Comparison of ENCODE assay signal across 8 cellular contexts in the genomic region with DNA sequence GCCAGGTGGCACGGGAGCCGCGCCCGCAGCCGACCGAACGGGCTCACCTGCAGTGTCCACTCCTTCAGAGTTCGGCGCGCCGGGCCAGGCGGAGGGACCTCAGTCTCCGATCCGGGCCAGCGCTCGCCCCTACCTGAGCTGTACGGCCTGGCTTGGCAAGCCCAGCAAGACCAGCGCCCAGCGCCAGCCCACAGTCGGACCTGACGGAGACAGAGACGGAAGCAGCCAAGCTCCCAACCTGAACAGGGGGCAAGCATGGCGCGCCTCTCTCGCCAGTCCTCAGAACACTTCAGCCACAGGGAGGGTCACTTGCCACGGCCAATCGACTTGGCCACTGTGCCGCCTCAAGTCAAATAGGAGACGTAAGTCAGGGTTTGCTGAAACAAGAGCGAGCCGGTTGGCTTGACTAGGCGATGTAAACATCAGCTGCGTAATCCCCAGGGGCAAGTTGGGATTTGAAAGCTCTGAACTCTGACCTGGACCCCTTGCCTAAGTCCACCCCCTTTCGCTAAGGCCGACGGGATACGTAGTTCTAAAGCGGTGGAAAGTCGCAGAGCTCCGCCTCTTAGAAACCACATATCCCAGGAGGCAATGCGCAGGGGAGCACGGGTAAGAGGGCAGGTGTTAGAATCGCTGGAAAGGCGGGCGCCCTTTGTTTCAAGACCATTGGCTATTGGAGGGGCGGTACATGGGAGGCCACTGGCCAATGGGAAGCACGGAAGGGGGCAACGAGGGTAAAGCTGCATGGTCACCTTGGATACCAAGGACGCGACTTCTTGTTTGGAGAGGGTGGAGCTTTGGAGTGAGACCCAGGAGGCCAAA. TPM values are rescaled to one million over a fixed set of nuclear protein-coding genes. Genes with fewer than 3 reads are reported as not detected.
DNase-seq lines count a peak whose midpoint lies in the region; ATAC-seq, FAIRE-seq and TF ChIP-seq lines count a peak whose summit lies in the region.
"Not testable (repeated sequence)": the region's sequence is repeated elsewhere in the genome, so short reads cannot be mapped to it uniquely, and the experiment has no call there.

A gene with protein sequence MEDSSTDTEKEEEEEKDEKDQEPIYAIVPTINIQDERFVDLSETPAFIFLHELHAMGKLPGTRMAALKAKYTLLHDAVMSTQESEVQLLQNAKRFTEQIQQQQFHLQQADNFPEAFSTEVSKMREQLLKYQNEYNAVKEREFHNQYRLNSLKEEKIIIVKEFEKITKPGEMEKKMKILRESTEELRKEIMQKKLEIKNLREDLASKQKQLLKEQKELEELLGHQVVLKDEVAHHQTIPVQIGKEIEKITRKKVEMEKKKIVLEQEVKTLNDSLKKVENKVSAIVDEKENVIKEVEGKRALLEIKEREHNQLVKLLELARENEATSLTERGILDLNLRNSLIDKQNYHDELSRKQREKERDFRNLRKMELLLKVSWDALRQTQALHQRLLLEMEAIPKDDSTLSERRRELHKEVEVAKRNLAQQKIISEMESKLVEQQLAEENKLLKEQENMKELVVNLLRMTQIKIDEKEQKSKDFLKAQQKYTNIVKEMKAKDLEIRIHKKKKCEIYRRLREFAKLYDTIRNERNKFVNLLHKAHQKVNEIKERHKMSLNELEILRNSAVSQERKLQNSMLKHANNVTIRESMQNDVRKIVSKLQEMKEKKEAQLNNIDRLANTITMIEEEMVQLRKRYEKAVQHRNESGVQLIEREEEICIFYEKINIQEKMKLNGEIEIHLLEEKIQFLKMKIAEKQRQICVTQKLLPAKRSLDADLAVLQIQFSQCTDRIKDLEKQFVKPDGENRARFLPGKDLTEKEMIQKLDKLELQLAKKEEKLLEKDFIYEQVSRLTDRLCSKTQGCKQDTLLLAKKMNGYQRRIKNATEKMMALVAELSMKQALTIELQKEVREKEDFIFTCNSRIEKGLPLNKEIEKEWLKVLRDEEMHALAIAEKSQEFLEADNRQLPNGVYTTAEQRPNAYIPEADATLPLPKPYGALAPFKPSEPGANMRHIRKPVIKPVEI (plus strand): TSS at position 756 of the 822 bp plus-strand sequence. CDS start 45,054 bp downstream, outside the sequence.

- H3K4me1 Mint-ChIP-seq in CD14-positive monocyte: peaks cover 20% of the 10 kb centered on the region

- 0% methylated on average over 20 of the region's 50 CpGs for WGBS in HepG2 (ENCODE audit: low lambda C conversion rate)

- H3K4me2 ChIP-seq in HepG2 (ENCODE audit: low read depth, low read length): peak within 1 kb of the TSS; percentile 76

- TF ChIP-seq POLR2A in HepG2 (IDR thresholded peaks at IDR 0.05; ENCODE audit: insufficient read depth in 1 of 2, low read depth in 2 of 2, low read length in 2 of 2): peak in 1 of 2 experiments; percentile 63; a peak in 1 of 4 replicates

- H3K4me3 ChIP-seq in HepG2 (replicated peaks in 1 of 3; ENCODE audit: insufficient read depth in 1 of 3, low read depth in 2 of 3, low read length in 3 of 3): peak within 1 kb of the TSS; percentile 73 to 89 (median 74)

- peak in 1 of 2 experiments; percentile 26; a peak in 1 of 4 replicates for TF ChIP-seq EP300 in HepG2 (IDR thresholded peaks at IDR 0.05; ENCODE audit: low read depth in 2 of 2, low read length in 2 of 2)
- not testable (repeated sequence) for TF ChIP-seq EP300 in HepG2 (CRISPR knock-in tag; IDR thresholded peaks at IDR 0.05; ENCODE audit: borderline replicate concordance)

- in situ Hi-C loops in HepG2 (cut with HindIII; ENCODE audit: extremely low pct_ligation_motif_present, low pct_unique_long_range_greater_than_20kb): loop anchor here (10.0 kb wide), 1 partner anchor 123 kb away; no protein-coding TSS in a partner anchor

- POLR2A ChIA-PET in HepG2 (lab: Yijun Ruan, JAX): interaction anchor here (0.6 to 1.1 kb wide), 3 partner anchors 124 to 519 kb away, joined by 3 to 5 read pairs (median 4); no protein-coding TSS in a partner anchor

- peak; percentile 91 for FAIRE-seq in HepG2 (lab: Jason Lieb, UNC)

- peak within 1 kb of the TSS; percentile 70 for H3K27ac ChIP-seq in HepG2 (ENCODE audit: extremely low read length, insufficient read depth, low read length)

- TF ChIP-seq RAD21 in HepG2 (CRISPR knock-in tag; IDR thresholded peaks at IDR 0.05): not testable (repeated sequence)

- peaks cover 13% of the 10 kb centered on the region for H3K4me1 ChIP-seq in HepG2 (ENCODE audit: insufficient read depth, low read length)

- H3K36me3 ChIP-seq in HepG2 (replicated peaks in 1 of 2; ENCODE audit: control insufficient read depth in 1 of 2, insufficient read depth in 2 of 2, low read length in 2 of 2): not testable (repeated sequence)

- H3K27ac Mint-ChIP-seq in CD14-positive monocyte: peak within 1 kb of the TSS; percentile 69 to 93 (median 88)

- H3K4me3 Mint-ChIP-seq in CD14-positive monocyte: peak within 1 kb of the TSS; percentile 90 to 92

- TF ChIP-seq CTCF in CD14-positive monocyte (IDR thresholded peaks at IDR 0.05); HepG2 (CRISPR knock-in tag; IDR thresholded peaks at IDR 0.05): not testable (repeated sequence)

- not testable (repeated sequence) for H3K27me3 Mint-ChIP-seq in CD14-positive monocyte (ENCODE audit: low read depth in 3 of 3)

- DNase-seq in CD14-positive monocyte (ENCODE audit: low spot score) (peak; percentile 97), NCI-H774 (lab: John Stamatoyannopoulos, UW) (peak; percentile 99), dermis microvascular lymphatic vessel endothelial cell (ENCODE audit: low read depth in 2 of 2) (peak; percentile 98 to 99), HepG2 (ENCODE audit: low spot score) (peak; percentile 100)
- peak; percentile 92 to 93 for DNase-seq in activated CD4-positive, alpha-beta T cell treated with anti-CD3 and anti-CD28 coated beads, Interleukin-2, amount 50 U/mL, for 4 hours
- DNase-seq in stimulated activated CD4-positive, alpha-beta T cell treated with anti-CD3 and anti-CD28 coated beads, Interleukin-2, amount 100 ng/mL, for 4 hours (ENCODE audit: low read depth): peak; percentile 94

- not testable (repeated sequence) for H3K36me3 Mint-ChIP-seq in CD14-positive monocyte

- H3K79me2 ChIP-seq in HepG2 (ENCODE audit: insufficient read depth, low read length): not testable (repeated sequence)

- not testable (repeated sequence) for H3K9me3 Mint-ChIP-seq in CD14-positive monocyte

- intact Hi-C loops in CD14-positive monocyte (cut with micrococcal nuclease): loop anchor here (5.0 to 10.0 kb wide), 2 partner anchors 123 to 210 kb away; no protein-coding TSS in a partner anchor
- intact Hi-C loops in HepG2 (cut with micrococcal nuclease; ENCODE audit: unreplicated experiment): loop anchor here (1.0 to 5.0 kb wide), 2 partner anchors 125 to 210 kb away; no protein-coding TSS in a partner anchor

- CTCF ChIA-PET in HepG2 (lab: Yijun Ruan, JAX; ENCODE audit: low intra/inter-chr PET ratio, low total read pairs): not testable (repeated sequence)

- H4K20me1 ChIP-seq in HepG2 (ENCODE audit: insufficient read depth, low read length): not testable (repeated sequence)

- peak within 1 kb of the TSS; percentile 68 for H3K9ac ChIP-seq in HepG2 (ENCODE audit: insufficient read depth, low read depth, low read length)

- not testable (repeated sequence) for H3K9me3 ChIP-seq in HepG2 (ENCODE audit: low read length)

- H3K27me3 ChIP-seq in HepG2 (ENCODE audit: control insufficient read depth in 1 of 2, insufficient read depth in 2 of 2, low read length in 2 of 2): not testable (repeated sequence)

- not testable (repeated sequence) for BruUV-seq in HepG2 (replicated peaks; lab: Mats Ljungman, UMichigan)

- ATAC-seq in GM19455 (IDR thresholded peaks at IDR 0.05; ENCODE audit: unreplicated experiment) (peak; percentile 98), HG03575 (IDR thresholded peaks at IDR 0.05; ENCODE audit: extremely low read depth, insufficient number of reproducible peaks, low FRiP score, unreplicated experiment) (peak; percentile 95), HepG2 (peak; percentile 98)

- H2AFZ ChIP-seq in HepG2 (ENCODE audit: low read length): not testable (repeated sequence)

RNA-seq across cellular contexts. Expression of the gene that starts here (rescaled TPM):
- polyA plus RNA-seq in CD14-positive monocyte (under 1 TPM; 0.08 to 0.40 TPM), HepG2 (2011; rRNA removed) (4.1 and 5.3 TPM in 2 replicates)
- total RNA-seq in dermis microvascular lymphatic vessel endothelial cell (0.26 and 1.5 TPM in 2 replicates), HepG2 (2016; rRNA removed; fragmentation: Illumina TruSeq; extraction: Trizol) (1.2 and 2.4 TPM in 2 replicates)
- 3.6 and 4.8 TPM in 2 replicates for total RNA-seq in HepG2 (2016; cell fraction: cytosol; rRNA removed; fragmentation: Illumina TruSeq; extraction: Trizol; ENCODE audit: low read depth)
- 1.1 and 1.8 TPM in 2 replicates for total RNA-seq in HepG2 (2016; cell fraction: insoluble cytoplasmic fraction; rRNA removed; fragmentation: Illumina TruSeq; extraction: Trizol)
- total RNA-seq in HepG2 (2016; cell fraction: membrane; rRNA removed; fragmentation: Illumina TruSeq; extraction: Trizol): 2.4 and 2.8 TPM in 2 replicates
- total RNA-seq in HepG2 (2016; cell fraction: nucleus; rRNA removed; fragmentation: Illumina TruSeq; extraction: Trizol): 3.0 and 3.7 TPM in 2 replicates
- polyA plus RNA-seq in HepG2 (2011; cell fraction: cytosol; rRNA removed): 1.2 and 2.0 TPM in 2 replicates
- 10.6 and 11.4 TPM in 2 replicates for polyA plus RNA-seq in HepG2 (2011; cell fraction: nucleus; rRNA removed)
- polyA plus RNA-seq in HepG2 (2012): 3.8 and 5.8 TPM in 2 replicates
- polyA plus RNA-seq in HepG2 (2016; cell fraction: cytosol; fragmentation: Illumina TruSeq; extraction: Trizol; ENCODE audit: low read depth): 0.16 and 0.34 TPM in 2 replicates
- polyA plus RNA-seq in HepG2 (2016; cell fraction: insoluble cytoplasmic fraction; fragmentation: Illumina TruSeq; extraction: Trizol; ENCODE audit: low read depth): 1.1 and 1.4 TPM in 2 replicates
- polyA plus RNA-seq in HepG2 (2016; cell fraction: membrane; fragmentation: Illumina TruSeq; extraction: Trizol; ENCODE audit: low read depth): 0.46 and 0.97 TPM in 2 replicates
- polyA plus RNA-seq in HepG2 (2016; cell fraction: nucleus; fragmentation: Illumina TruSeq; extraction: Trizol; ENCODE audit: insufficient read depth, low read depth): 7.8 and 8.0 TPM in 2 replicates
- polyA minus RNA-seq in HepG2 (2011; rRNA and poly(A)+ RNA removed; ENCODE audit: low replicate concordance): 0.98 and 2.6 TPM in 2 replicates
- polyA minus RNA-seq in HepG2 (2011; cell fraction: cytosol; rRNA and poly(A)+ RNA removed): 0.18 and 0.99 TPM in 2 replicates
- 8.2 and 11.3 TPM in 2 replicates for polyA minus RNA-seq in HepG2 (2011; cell fraction: nucleus; rRNA and poly(A)+ RNA removed)

Comparison
In these comparisons a context has a peak if more than half of its experiments do, and no peak if none do; other contexts are left out.
1. Peak in every context shown above with its lines: DNase-seq, ATAC-seq, H3K4me3 ChIP-seq and H3K27ac ChIP-seq.
2. Peak in DNase-seq in CD14-positive monocyte; RNA of the gene not detected or under 1 TPM.